Comparison of ENCODE assay signal across 11 cellular contexts in the genomic region with DNA sequence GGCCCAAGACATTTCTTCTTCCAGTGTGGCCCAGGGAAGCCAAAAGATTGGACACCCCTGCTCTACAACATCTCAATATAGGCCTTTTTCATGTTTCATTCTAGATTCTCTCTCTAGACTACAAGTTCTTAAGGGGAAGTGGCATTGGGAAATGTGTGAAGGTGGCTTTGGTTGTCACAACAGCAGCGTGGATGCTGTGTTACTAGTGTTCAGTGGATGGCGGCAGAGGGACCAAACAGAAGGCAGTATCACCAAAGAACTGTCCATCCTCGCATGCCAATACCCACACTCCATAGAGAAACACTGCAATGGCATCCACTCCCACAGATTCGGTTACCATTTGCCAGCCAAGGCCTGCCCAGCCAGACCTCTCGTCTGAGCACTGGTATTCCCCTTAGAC. TPM values are rescaled to one million over a fixed set of nuclear protein-coding genes. Genes with fewer than 3 reads are reported as not detected.
DNase-seq lines count a peak whose midpoint lies in the region; ATAC-seq lines count a peak whose summit lies in the region.
"Had no signal": no experiment of that assay in that cellular context is flagged by ENCODE, and none has a peak within 500 bp of the region (broad histone marks: within the 10 kb centered on the region; RNA-seq: fewer than 3 reads in every experiment).

No MANE protein-coding gene starts in this region.

- H3K36me3 Mint-ChIP-seq in CD8-positive, alpha-beta memory T cell: no peaks in the 10 kb centered on the region
- H3K36me3 Mint-ChIP-seq: brain had no signal

- H3K27ac ChIP-seq in CD8-positive, alpha-beta memory T cell (ENCODE audit: low read depth, low read length): no peak overlapping the region
- H3K27ac ChIP-seq: KMS-11 had no signal

- ATAC-seq in GM19035 (IDR thresholded peaks at IDR 0.05; ENCODE audit: unreplicated experiment): peak; percentile 29
- ATAC-seq in HG03457 (IDR thresholded peaks at IDR 0.05; ENCODE audit: unreplicated experiment): no peak
- ATAC-seq in left colon: no peak
- ATAC-seq: left lobe of liver had no signal

- DNase-seq in CD8-positive, alpha-beta memory T cell: peak in 3 of 5 donors; percentile 12 to 51 (median 41)
- DNase-seq in SIG-M5 treated with dmso at 0.1 percent for 504 hours (lab: John Stamatoyannopoulos, UW; ENCODE audit: unreplicated experiment) (peak; percentile 88), germinal center (ENCODE audit: low spot score) (peak; percentile 8), NCI-H446 (lab: John Stamatoyannopoulos, UW) (no peak), cerebellar cortex (ENCODE audit: low spot score) (no peak), left colon (no peak)

- no peaks in the 10 kb centered on the region for H3K9me3 ChIP-seq in CD8-positive, alpha-beta memory T cell (ENCODE audit: low read length)

- intact Hi-C loops in left colon (cut with DNase I, micrococcal nuclease): loop anchor here in 1 of 2 donors (10.0 kb wide), 1 partner anchor 59 kb away; the partner anchor contains the start of gene IL10RB

- peak overlapping the region; percentile 4 to 74 (median 70) for H3K4me3 Mint-ChIP-seq in CD8-positive, alpha-beta memory T cell
- H3K4me3 Mint-ChIP-seq: brain had no signal

- H3K27ac Mint-ChIP-seq in CD8-positive, alpha-beta memory T cell: peak overlapping the region; percentile 78 to 98 (median 85)
- H3K27ac Mint-ChIP-seq: brain had no signal

- H3K36me3 ChIP-seq in CD8-positive, alpha-beta memory T cell (ENCODE audit: insufficient read depth, low read length): no peaks in the 10 kb centered on the region

- peaks cover 0 to 1% of the 10 kb centered on the region in 2 donors for H3K27me3 Mint-ChIP-seq in CD8-positive, alpha-beta memory T cell

- peaks cover 37% of the 10 kb centered on the region for H3K4me1 ChIP-seq in CD8-positive, alpha-beta memory T cell (ENCODE audit: insufficient read depth, low read length)

- POLR2A ChIA-PET in CD8-positive, alpha-beta memory T cell (lab: Charles Lee): interaction anchor here (0.6 kb wide), 3 partner anchors 61 to 156 kb away, joined by 3 to 6 read pairs (median 3); partner anchors contain the start of gene IL10RB

- CTCF ChIA-PET in CD8-positive, alpha-beta memory T cell (lab: Charles Lee): interaction anchor here (0.8 to 1.2 kb wide), 3 partner anchors 15 to 175 kb away, joined by 3 to 4 read pairs (median 3); no protein-coding TSS in a partner anchor

- H3K4me1 Mint-ChIP-seq in CD8-positive, alpha-beta memory T cell: peaks cover 34 to 68% (median 53%) of the 10 kb centered on the region in 3 donors

- H3K9me3 Mint-ChIP-seq in CD8-positive, alpha-beta memory T cell: no peaks in the 10 kb centered on the region

- H3K27me3 ChIP-seq in CD8-positive, alpha-beta memory T cell (ENCODE audit: insufficient read depth, low read length, poor library complexity, severe bottlenecking): no peaks in the 10 kb centered on the region

- H3K4me3 ChIP-seq in CD8-positive, alpha-beta memory T cell (ENCODE audit: low read length): no peak overlapping the region

RNA-seq across cellular contexts. Expression of gene IFNAR2, which starts 24.3 kb away (rescaled TPM):
- total RNA-seq in CD8-positive, alpha-beta memory T cell: 10 to 100 TPM; 23.4 to 26.4 TPM
- polyA plus RNA-seq in CD8-positive, alpha-beta memory T cell: 85.3 TPM
- total RNA-seq in left colon: 10 to 100 TPM in 1 of 2 donors, 1 to 10 TPM in 1; 8.6 to 17.7 TPM

Comparison
In these comparisons a context has a peak if more than half of its experiments do, and no peak if none do; other contexts are left out.
1. DNase-seq: peak in CD8-positive, alpha-beta memory T cell (3 of 5), SIG-M5 treated with dmso at 0.1 percent for 504 hours (single experiment) and germinal center (single experiment); none in NCI-H446 (0 of 2), cerebellar cortex (single experiment) and left colon (0 of 2).